8 cellular contexts compared by ENCODE assay signal in genomic region chr18:58615150-58616132, GRCh38. TPM values are rescaled to one million over a fixed set of nuclear protein-coding genes. Genes with fewer than 3 reads are reported as not detected.
DNase-seq lines count a peak whose midpoint lies in the region; ATAC-seq and TF ChIP-seq lines count a peak whose summit lies in the region.

No MANE protein-coding gene starts in this region.

- H3K27ac Mint-ChIP-seq in glutamatergic neuron (ENCODE audit: unreplicated experiment) = no peak overlapping the region

- no peaks in the 10 kb centered on the region for H4K20me1 ChIP-seq in Loucy (ENCODE audit: insufficient read depth, low read length, poor library complexity, severe bottlenecking)

- H3K9me3 ChIP-seq in Loucy (ENCODE audit: insufficient read depth, low read depth, low read length) = no peaks in the 10 kb centered on the region

- H3K36me3 Mint-ChIP-seq in glutamatergic neuron (ENCODE audit: unreplicated experiment) = no peaks in the 10 kb centered on the region

- H3K4me3 ChIP-seq in Loucy (ENCODE audit: low read length, poor library complexity, severe bottlenecking) (no peak overlapping the region), dorsolateral prefrontal cortex (no peak overlapping the region)

- H3K4me1 ChIP-seq in Loucy (ENCODE audit: insufficient read depth, low read length, poor library complexity, severe bottlenecking) = peaks cover 18% of the 10 kb centered on the region

- H3K4me3 Mint-ChIP-seq in glutamatergic neuron (ENCODE audit: unreplicated experiment) = no peak overlapping the region

- H3K9me2 ChIP-seq in Loucy (replicated peaks; ENCODE audit: low read depth, low read length) = no peaks in the 10 kb centered on the region

- in situ Hi-C loops in KBM-7 (cut with MboI; ENCODE audit: low pct_unique_long_range_greater_than_20kb, low sequenced_read_pairs) = no loop called here

- DNase-seq in ELR (ENCODE audit: low read depth) = peak; percentile 52
- DNase-seq in activated naive CD4-positive, alpha-beta T cell treated with anti-CD3 and anti-CD28 coated beads, Interleukin-2, amount 50 U/mL, for 16 hours = peak; percentile 67
- peak; percentile 30 for DNase-seq in stimulated activated CD8-positive, alpha-beta memory T cell treated with anti-CD3 and anti-CD28 coated beads, Interleukin-15, amount 100 ng/mL, for 1 hour (ENCODE audit: low read depth)
- no peak for DNase-seq in KBM-7
- no peak for DNase-seq in glutamatergic neuron
- DNase-seq in dorsolateral prefrontal cortex = no peak

- no peaks in the 10 kb centered on the region for H3K9me3 Mint-ChIP-seq in glutamatergic neuron (ENCODE audit: unreplicated experiment)

- no peaks in the 10 kb centered on the region for H3K79me2 ChIP-seq in Loucy (ENCODE audit: insufficient read depth, low read length)

- no peaks in the 10 kb centered on the region for H3K27me3 Mint-ChIP-seq in glutamatergic neuron (ENCODE audit: unreplicated experiment)

- no peak overlapping the region for H3K9ac ChIP-seq in Loucy (ENCODE audit: low read depth, low read length, poor library complexity, severe bottlenecking)

- H3F3A ChIP-seq in Loucy (ENCODE audit: low read depth) = no peaks in the 10 kb centered on the region

- ATAC-seq in GM21529 (IDR thresholded peaks at IDR 0.05; ENCODE audit: unreplicated experiment) = peak; percentile 87

- peak overlapping the region; percentile 10 for H3K4me2 ChIP-seq in Loucy (ENCODE audit: low read depth, low read length, poor library complexity, severe bottlenecking)

- no peak overlapping the region for H2AFZ ChIP-seq in Loucy (ENCODE audit: low read length)

- no peaks in the 10 kb centered on the region for H3K27me3 ChIP-seq in Loucy (ENCODE audit: insufficient read depth, low read length, poor library complexity, severe bottlenecking)
- H3K27me3 ChIP-seq in dorsolateral prefrontal cortex = peaks cover 0 to 16% (median 0%) of the 10 kb centered on the region in 45 donors

- H3K27ac ChIP-seq in dorsolateral prefrontal cortex = no peak overlapping the region

- TF ChIP-seq CTCF in Loucy (conservative IDR thresholded peaks at IDR 0.05; ENCODE audit: low read length) (no peak), glutamatergic neuron (IDR thresholded peaks at IDR 0.05; ENCODE audit: partially characterized antibody, unreplicated experiment) (no peak), dorsolateral prefrontal cortex (IDR thresholded peaks at IDR 0.05 in 54 of 56, conservative IDR thresholded peaks at IDR 0.05 in 2 of 56; ENCODE audit: low read depth in 1 of 56, partially characterized antibody in 56 of 56) (no peak)

- peaks cover 4% of the 10 kb centered on the region for H3K4me1 Mint-ChIP-seq in glutamatergic neuron (ENCODE audit: low read depth, unreplicated experiment)

- intact Hi-C loops in dorsolateral prefrontal cortex (cut with DNase I) = no loop called here

- H3K36me3 ChIP-seq in Loucy (ENCODE audit: insufficient read depth, low read length) = no peaks in the 10 kb centered on the region

RNA-seq across cellular contexts. Expression of gene ALPK2, which starts 13.4 kb away (rescaled TPM):
- 0.37 TPM for total RNA-seq in glutamatergic neuron (ENCODE audit: unreplicated experiment)
- 1 to 10 TPM in 1 of 120 experiments, under 1 TPM in 53, not detected in 66; 0.03 to 1.1 (median 0.16) TPM for total RNA-seq in dorsolateral prefrontal cortex

RNA-seq across cellular contexts. Expression of gene MALT1, which starts 55.8 kb away (rescaled TPM):
- 8.5 TPM for total RNA-seq in glutamatergic neuron (ENCODE audit: unreplicated experiment)
- 10 to 100 TPM in 119 of 120 experiments, 1 to 10 TPM in 1; 9.9 to 32.5 (median 19.8) TPM for total RNA-seq in dorsolateral prefrontal cortex

Comparison
In these comparisons a context has a peak if more than half of its experiments do, and no peak if none do; other contexts are left out.
1. DNase-seq: peak in ELR (single experiment), activated naive CD4-positive, alpha-beta T cell treated with anti-CD3 and anti-CD28 coated beads, Interleukin-2, amount 50 U/mL, for 16 hours (single experiment) and stimulated activated CD8-positive, alpha-beta memory T cell treated with anti-CD3 and anti-CD28 coated beads, Interleukin-15, amount 100 ng/mL, for 1 hour (single experiment); none in KBM-7 (single experiment), glutamatergic neuron (single experiment) and dorsolateral prefrontal cortex (0 of 10).